Comparison of ENCODE assay signal across 12 cellular contexts in the genomic region with DNA sequence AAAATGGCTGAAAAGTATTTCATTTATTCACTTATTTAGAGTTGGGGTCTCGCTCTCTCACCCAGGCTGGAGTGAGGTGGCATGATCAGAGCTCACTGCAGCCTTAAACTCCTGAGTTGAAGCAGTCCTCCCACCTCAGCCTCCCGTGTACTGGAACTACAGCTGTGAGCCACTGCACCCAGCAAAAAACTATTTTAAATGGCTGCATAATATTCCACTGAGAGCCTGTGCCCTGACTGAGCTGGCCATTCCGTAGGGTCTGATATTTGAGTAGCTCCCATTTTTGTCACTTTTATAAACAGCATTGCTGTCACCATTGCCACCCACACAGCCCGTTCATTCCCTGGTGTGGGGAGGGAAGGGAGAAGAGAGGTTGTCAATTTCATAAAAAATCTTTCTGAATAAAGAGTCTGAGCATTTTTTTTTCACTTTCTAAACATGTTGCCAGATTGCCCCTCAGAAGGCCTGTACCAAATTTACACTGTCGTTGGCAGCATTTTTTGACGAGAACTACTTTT. TPM values are rescaled to one million over a fixed set of nuclear protein-coding genes. Genes with fewer than 3 reads are reported as not detected.
DNase-seq lines count a peak whose midpoint lies in the region; ATAC-seq and TF ChIP-seq lines count a peak whose summit lies in the region.
"Had no signal": no experiment of that assay in that cellular context is flagged by ENCODE, and none has a peak within 500 bp of the region (broad histone marks: within the 10 kb centered on the region; RNA-seq: fewer than 3 reads in every experiment).

No MANE protein-coding gene starts in this region.

- H3K79me2 ChIP-seq in PC-3 (ENCODE audit: low read length), result no peaks in the 10 kb centered on the region

- intact Hi-C loops in Calu3 (cut with micrococcal nuclease; ENCODE audit: unreplicated experiment), result no loop called here
- intact Hi-C loops in PC-3 (cut with micrococcal nuclease), result loop anchor here (10.0 kb wide), 1 partner anchor 195 kb away; a partner anchor contains a TSS
- intact Hi-C loops in esophagus squamous epithelium (cut with DNase I), result no loop called here

- peaks cover 72% of the 10 kb centered on the region for H3K4me1 Mint-ChIP-seq in Calu3 (ENCODE audit: low read depth, unreplicated experiment)
- H3K4me1 Mint-ChIP-seq in activated T-cell treated with anti-CD3 and anti-CD28 coated beads, Interleukin-2, amount 50 U/mL, for 72 hours (ENCODE audit: low read depth), result peaks cover 32% of the 10 kb centered on the region

- no peaks in the 10 kb centered on the region for H3K36me3 ChIP-seq in PC-3 (ENCODE audit: low read depth, low read length)
- H3K36me3 ChIP-seq in esophagus squamous epithelium, result no peaks in the 10 kb centered on the region
- H3K36me3 ChIP-seq: thoracic aorta had no signal

- H3F3A ChIP-seq in PC-3 (ENCODE audit: low read length, unreplicated experiment), result no peaks in the 10 kb centered on the region

- peaks cover 25% of the 10 kb centered on the region for H3K36me3 Mint-ChIP-seq in Calu3 (ENCODE audit: insufficient read depth, unreplicated experiment)
- H3K36me3 Mint-ChIP-seq in activated T-cell treated with anti-CD3 and anti-CD28 coated beads, Interleukin-2, amount 50 U/mL, for 72 hours (ENCODE audit: insufficient read depth in 2 of 2), result no peaks in the 10 kb centered on the region
- H3K36me3 Mint-ChIP-seq: activated naive CD4-positive, alpha-beta T cell treated with anti-CD3 and anti-CD28 coated beads, Interleukin-2, amount 50 U/mL, for 24 hours had no signal

- no peaks in the 10 kb centered on the region for H3K9me3 Mint-ChIP-seq in Calu3 (ENCODE audit: low read depth, unreplicated experiment)
- no peaks in the 10 kb centered on the region for H3K9me3 Mint-ChIP-seq in activated T-cell treated with anti-CD3 and anti-CD28 coated beads, Interleukin-2, amount 50 U/mL, for 72 hours
- H3K9me3 Mint-ChIP-seq: activated naive CD4-positive, alpha-beta T cell treated with anti-CD3 and anti-CD28 coated beads, Interleukin-2, amount 50 U/mL, for 24 hours had no signal

- H3K27ac Mint-ChIP-seq in Calu3 (ENCODE audit: unreplicated experiment), result peak overlapping the region; percentile 71
- no peak overlapping the region for H3K27ac Mint-ChIP-seq in activated T-cell treated with anti-CD3 and anti-CD28 coated beads, Interleukin-2, amount 50 U/mL, for 72 hours
- H3K27ac Mint-ChIP-seq: activated naive CD4-positive, alpha-beta T cell treated with anti-CD3 and anti-CD28 coated beads, Interleukin-2, amount 50 U/mL, for 24 hours had no signal

- no peaks in the 10 kb centered on the region for H3K9me3 ChIP-seq in PC-3 (ENCODE audit: low read length)
- H3K9me3 ChIP-seq in esophagus squamous epithelium, result no peaks in the 10 kb centered on the region
- H3K9me3 ChIP-seq: thoracic aorta had no signal

- peaks cover 52% of the 10 kb centered on the region for H3K4me1 ChIP-seq in PC-3 (ENCODE audit: insufficient read depth, low read length)
- peaks cover 20 to 67% (median 33%) of the 10 kb centered on the region in 3 donors for H3K4me1 ChIP-seq in esophagus squamous epithelium

- H3K27me3 ChIP-seq in PC-3 (ENCODE audit: low read length) (no peaks in the 10 kb centered on the region), esophagus squamous epithelium (no peaks in the 10 kb centered on the region)

- H3K9ac ChIP-seq in PC-3 (ENCODE audit: low read length), result peak overlapping the region; percentile 49

- no peak overlapping the region for H3K4me3 ChIP-seq in PC-3 (ENCODE audit: low read length)
- H3K4me3 ChIP-seq in esophagus squamous epithelium, result no peak overlapping the region
- H3K4me3 ChIP-seq in skin epidermis, result no peak overlapping the region

- peak overlapping the region; percentile 76 for H3K4me2 ChIP-seq in PC-3 (ENCODE audit: low read length)

- TF ChIP-seq CTCF in Calu3 (IDR thresholded peaks at IDR 0.05; ENCODE audit: unreplicated experiment) (no peak), PC-3 (conservative IDR thresholded peaks at IDR 0.05; ENCODE audit: low read depth, low read length) (no peak), esophagus squamous epithelium (IDR thresholded peaks at IDR 0.05) (no peak)

- H3K4me3 Mint-ChIP-seq in Calu3 (ENCODE audit: low read depth, unreplicated experiment), result no peak overlapping the region
- H3K4me3 Mint-ChIP-seq in activated T-cell treated with anti-CD3 and anti-CD28 coated beads, Interleukin-2, amount 50 U/mL, for 72 hours, result no peak overlapping the region
- H3K4me3 Mint-ChIP-seq: activated naive CD4-positive, alpha-beta T cell treated with anti-CD3 and anti-CD28 coated beads, Interleukin-2, amount 50 U/mL, for 24 hours had no signal

- H4K20me1 ChIP-seq in PC-3 (ENCODE audit: low read length), result no peaks in the 10 kb centered on the region

- H3K27me3 Mint-ChIP-seq in Calu3 (ENCODE audit: unreplicated experiment), result no peaks in the 10 kb centered on the region
- peaks cover 28% of the 10 kb centered on the region for H3K27me3 Mint-ChIP-seq in activated T-cell treated with anti-CD3 and anti-CD28 coated beads, Interleukin-2, amount 50 U/mL, for 72 hours (ENCODE audit: low read depth)

- BruUV-seq in Calu3 (replicated peaks; lab: Mats Ljungman, UMichigan) (no TSS peak), PC-3 (replicated peaks; lab: Mats Ljungman, UMichigan) (no TSS peak)

- CTCF ChIA-PET in Calu3 (lab: Charles Lee) (interaction anchor here (1.4 to 3.2 kb wide), 2 partner anchors 14 to 54 kb away, joined by 12 read pairs; no protein-coding TSS in a partner anchor), PC-3 (lab: Charles Lee) (no interaction called here)

- H2AFZ ChIP-seq in PC-3 (ENCODE audit: low read length), result no peak overlapping the region

- 88 to 91% methylated on average over 6 of the region's 6 CpGs for WGBS in esophagus squamous epithelium, 2 donors

- POLR2A ChIA-PET in PC-3 (lab: Charles Lee; ENCODE audit: unreplicated experiment), result no interaction called here

- no peaks in the 10 kb centered on the region for H3K9me2 ChIP-seq in PC-3 (replicated peaks; ENCODE audit: low read length)

- TF ChIP-seq POLR2A in esophagus squamous epithelium (IDR thresholded peaks at IDR 0.05), result no peak

- no peak for ATAC-seq in PC-3
- ATAC-seq in GM21381 (IDR thresholded peaks at IDR 0.05; ENCODE audit: unreplicated experiment), result no peak
- no peak for ATAC-seq in GM21619 (IDR thresholded peaks at IDR 0.05; ENCODE audit: unreplicated experiment)
- ATAC-seq in activated T-cell treated with anti-CD3 and anti-CD28 coated beads, Interleukin-2, amount 50 U/mL, for 72 hours (replicated peaks in 1 of 2), result no peak

- H3K27ac ChIP-seq in PC-3 (ENCODE audit: low read length) (peak overlapping the region; percentile 53; the same call in 1 of the 2 replicates), esophagus squamous epithelium (peak overlapping the region in 3 of 4 donors; percentile 83 to 86 (median 85)), skin epidermis (peak overlapping the region in 16 of 21 experiments; percentile 68 to 90 (median 80))
- H3K27ac ChIP-seq: thoracic aorta had no signal

- DNase-seq in Calu3 (no peak), PC-3 (no peak), esophagus squamous epithelium (lab: John Stamatoyannopoulos, UW) (no peak), medulla oblongata (ENCODE audit: extremely low spot score) (no peak)
- DNase-seq in activated T-cell treated with anti-CD3 and anti-CD28 coated beads, Interleukin-2, amount 50 U/mL, for 72 hours, result no peak
- DNase-seq: effector CD8-positive, alpha-beta T cell; NCI-H2171 treated with DMSO at 0.1 percent for 48 hours had no signal

RNA-seq across cellular contexts. Expression of a gene that starts 7.0 kb away (rescaled TPM):
- 64.6 and 68.4 TPM in 2 replicates for total RNA-seq in Calu3 (2022)
- 32.6 and 42.2 TPM in 2 replicates for total RNA-seq in PC-3 (2014; rRNA removed)
- total RNA-seq in esophagus squamous epithelium, result 10 to 100 TPM; 14.8 to 72.4 (median 43.5) TPM
- total RNA-seq in activated T-cell treated with anti-CD3 and anti-CD28 coated beads, Interleukin-2, amount 50 U/mL, for 72 hours, result 1 to 10 TPM; 1.3 to 1.5 TPM

Comparison
In these comparisons a context has a peak if more than half of its experiments do, and no peak if none do; other contexts are left out.
1. RNA of a gene that starts 7.0 kb away (total RNA-seq): 64.6 to 68.4 TPM in Calu3, 14.8 to 72.4 TPM in esophagus squamous epithelium and 32.6 to 42.2 TPM in PC-3; 1.3 to 1.5 TPM in activated T-cell treated with anti-CD3 and anti-CD28 coated beads, Interleukin-2, amount 50 U/mL, for 72 hours; every median in the first group is over 4 times any median in the second.
2. Peak in every context shown above with its lines, with median percentiles within 50 percentile points of each other: H3K27ac ChIP-seq.